8 cellular contexts compared by ENCODE assay signal in the genomic region with DNA sequence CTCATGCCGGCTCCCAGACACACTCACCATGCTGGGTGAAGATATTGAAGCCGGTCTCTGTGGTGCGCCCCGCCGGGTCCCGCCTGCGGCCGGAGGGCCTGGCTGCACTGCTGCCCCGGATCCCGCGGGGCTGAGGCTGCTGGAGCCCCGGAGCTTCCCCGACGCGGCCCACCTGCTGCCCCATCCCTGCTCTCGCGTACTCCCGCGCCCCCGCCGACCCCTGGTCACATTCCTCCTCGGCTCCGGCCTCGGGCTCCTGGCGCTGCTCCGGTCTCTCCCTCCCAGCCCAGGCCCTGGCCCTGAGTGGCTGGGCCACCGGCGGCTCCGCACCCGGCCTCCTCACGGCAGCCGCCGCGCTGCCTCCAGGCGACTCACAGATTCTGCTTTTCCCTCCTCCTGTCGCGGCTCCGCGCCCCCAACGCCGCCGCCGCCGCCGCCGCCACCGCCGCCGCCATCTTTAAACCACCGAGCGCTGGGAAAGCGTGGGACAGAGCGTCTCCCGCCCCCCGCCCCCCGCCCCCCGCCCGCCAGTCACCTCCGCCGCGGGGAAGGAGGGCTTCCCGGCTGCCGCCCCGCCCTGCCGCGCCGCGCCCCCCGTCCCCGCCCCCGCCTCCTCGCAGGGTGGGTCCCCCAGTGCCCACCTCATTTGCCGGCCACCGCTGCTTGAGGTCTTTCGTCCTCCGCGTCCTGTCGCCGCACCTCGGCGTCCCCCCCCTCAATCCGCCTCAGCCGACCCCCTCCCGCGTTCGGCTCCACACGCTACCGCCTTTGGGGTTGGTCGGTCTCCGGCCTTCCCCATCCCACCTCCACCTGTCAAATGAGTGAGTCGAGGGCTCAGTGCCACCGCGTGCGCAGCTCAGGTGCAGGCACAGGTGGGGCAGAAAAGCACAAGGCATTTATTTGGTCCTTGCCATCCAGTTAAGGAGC. TPM values are rescaled to one million over a fixed set of nuclear protein-coding genes. Genes with fewer than 3 reads are reported as not detected.
DNase-seq lines count a peak whose midpoint lies in the region; ATAC-seq and TF ChIP-seq lines count a peak whose summit lies in the region.

A gene (minus strand): TSS at position 464 of the 927 bp plus-strand sequence. CDS start 280 bp downstream, at position 184.

- H3K79me2 ChIP-seq in parathyroid adenoma: peaks cover 6% of the 10 kb centered on the region

- TF ChIP-seq CTCF in CD4-positive, alpha-beta T cell (IDR thresholded peaks at IDR 0.05): no peak
- TF ChIP-seq CTCF in RWPE1 (conservative IDR thresholded peaks at IDR 0.05; ENCODE audit: low read depth): no peak
- TF ChIP-seq CTCF in parathyroid adenoma (IDR thresholded peaks at IDR 0.05): no peak
- no peak for TF ChIP-seq CTCF in type B pancreatic cell (conservative IDR thresholded peaks at IDR 0.05)

- H3K36me3 Mint-ChIP-seq in CD4-positive, alpha-beta T cell (ENCODE audit: low read depth): peaks cover 16% of the 10 kb centered on the region
- peaks cover 3% of the 10 kb centered on the region for H3K36me3 Mint-ChIP-seq in activated naive CD4-positive, alpha-beta T cell treated with anti-CD3 and anti-CD28 coated beads, Interleukin-2, amount 10 ng/mL, durations not matched to agents 7 days and 5 days
- peaks cover 14% of the 10 kb centered on the region for H3K36me3 Mint-ChIP-seq in type B pancreatic cell

- POLR2A ChIA-PET in CD4-positive, alpha-beta T cell (lab: Charles Lee): interaction anchor here (0.5 to 1.0 kb wide), 5 partner anchors 23 to 136 kb away, joined by 3 to 5 read pairs (median 4); a partner anchor contains a TSS
- POLR2A ChIA-PET in RWPE1 (lab: Yijun Ruan, JAX; ENCODE audit: low non-redundant PET): no interaction called here

- ATAC-seq in CD4-positive, alpha-beta T cell (ENCODE audit: poor library complexity): peak; percentile 63
- peak; percentile 56 for ATAC-seq in GM19438 (IDR thresholded peaks at IDR 0.05; ENCODE audit: low read depth, unreplicated experiment)

- peaks cover 35% of the 10 kb centered on the region for H3K4me1 Mint-ChIP-seq in CD4-positive, alpha-beta T cell (ENCODE audit: low read depth)
- H3K4me1 Mint-ChIP-seq in activated naive CD4-positive, alpha-beta T cell treated with anti-CD3 and anti-CD28 coated beads, Interleukin-2, amount 10 ng/mL, durations not matched to agents 7 days and 5 days: peaks cover 22% of the 10 kb centered on the region
- peaks cover 26% of the 10 kb centered on the region for H3K4me1 Mint-ChIP-seq in type B pancreatic cell (ENCODE audit: unreplicated experiment)

- H3K9me3 Mint-ChIP-seq in CD4-positive, alpha-beta T cell: no peaks in the 10 kb centered on the region
- H3K9me3 Mint-ChIP-seq in activated naive CD4-positive, alpha-beta T cell treated with anti-CD3 and anti-CD28 coated beads, Interleukin-2, amount 10 ng/mL, durations not matched to agents 7 days and 5 days: no peaks in the 10 kb centered on the region
- no peaks in the 10 kb centered on the region for H3K9me3 Mint-ChIP-seq in type B pancreatic cell

- H3K9me3 ChIP-seq in CD4-positive, alpha-beta T cell (ENCODE audit: control insufficient read depth, low read length): no peaks in the 10 kb centered on the region
- H3K9me3 ChIP-seq in parathyroid adenoma (ENCODE audit: control insufficient read depth, low read length): no peaks in the 10 kb centered on the region

- peak within 1 kb of the TSS; percentile 93 for H3K4me2 ChIP-seq in parathyroid adenoma (ENCODE audit: low read length)

- no peaks in the 10 kb centered on the region for H3K27me3 Mint-ChIP-seq in CD4-positive, alpha-beta T cell
- peaks cover 3% of the 10 kb centered on the region for H3K27me3 Mint-ChIP-seq in activated naive CD4-positive, alpha-beta T cell treated with anti-CD3 and anti-CD28 coated beads, Interleukin-2, amount 10 ng/mL, durations not matched to agents 7 days and 5 days
- no peaks in the 10 kb centered on the region for H3K27me3 Mint-ChIP-seq in type B pancreatic cell

- H3K9ac ChIP-seq in parathyroid adenoma: peak within 1 kb of the TSS; percentile 50

- no peaks in the 10 kb centered on the region for H3K36me3 ChIP-seq in parathyroid adenoma (ENCODE audit: control insufficient read depth, insufficient read depth, low read length)

- intact Hi-C loops in CD4-positive, alpha-beta T cell (cut with DNase I, micrococcal nuclease): loop anchor here (1.0 to 10.0 kb wide), 9 partner anchors 63 to 925 kb away; a partner anchor contains a TSS

- peaks cover 3% of the 10 kb centered on the region for H3K4me1 ChIP-seq in parathyroid adenoma

- H3K4me3 Mint-ChIP-seq in CD4-positive, alpha-beta T cell: peak within 1 kb of the TSS; percentile 98
- peak within 1 kb of the TSS; percentile 92 for H3K4me3 Mint-ChIP-seq in activated naive CD4-positive, alpha-beta T cell treated with anti-CD3 and anti-CD28 coated beads, Interleukin-2, amount 10 ng/mL, durations not matched to agents 7 days and 5 days
- H3K4me3 Mint-ChIP-seq in type B pancreatic cell: peak within 1 kb of the TSS; percentile 95

- H2AFZ ChIP-seq in parathyroid adenoma: peak within 1 kb of the TSS; percentile 89

- peak; percentile 11 to 60 (median 37) for DNase-seq in CD4-positive, alpha-beta T cell
- DNase-seq in HT-29 (ENCODE audit: low spot score): peak; percentile 24
- DNase-seq in RWPE1 (ENCODE audit: low spot score): peak; percentile 67
- peak; percentile 58 for DNase-seq in activated naive CD4-positive, alpha-beta T cell treated with anti-CD3 and anti-CD28 coated beads, Interleukin-2, amount 10 ng/mL, durations not matched to agents 7 days and 5 days
- DNase-seq in glomerular visceral epithelial cell (ENCODE audit: extremely low spot score): peak; percentile 55
- DNase-seq in type B pancreatic cell (ENCODE audit: extremely low spot score, unreplicated experiment): peak; percentile 73

- H3K27me3 ChIP-seq in CD4-positive, alpha-beta T cell (ENCODE audit: control insufficient read depth, insufficient read depth, low read length): no peaks in the 10 kb centered on the region
- no peaks in the 10 kb centered on the region for H3K27me3 ChIP-seq in parathyroid adenoma (ENCODE audit: control insufficient read depth, insufficient read depth, low read length)

- CTCF ChIA-PET in CD4-positive, alpha-beta T cell (lab: Charles Lee): interaction anchor here (1.0 to 1.6 kb wide), 2 partner anchors 64 to 108 kb away, joined by 3 read pairs; no protein-coding TSS in a partner anchor
- CTCF ChIA-PET in RWPE1 (lab: Yijun Ruan, JAX): no interaction called here
- CTCF ChIA-PET in activated naive CD4-positive, alpha-beta T cell treated with anti-CD3 and anti-CD28 coated beads, Interleukin-2, amount 10 ng/mL, durations not matched to agents 7 days and 5 days (lab: Charles Lee): no interaction called here

- peak within 1 kb of the TSS; percentile 70 for H3K4me3 ChIP-seq in parathyroid adenoma (ENCODE audit: low read depth, low read length)

- H3K27ac ChIP-seq in CD4-positive, alpha-beta T cell (ENCODE audit: low read depth, low read length): peak within 1 kb of the TSS; percentile 57
- H3K27ac ChIP-seq in RWPE1 (peak within 1 kb of the TSS; percentile 80), parathyroid adenoma (peak within 1 kb of the TSS; percentile 68)

- peak within 1 kb of the TSS; percentile 82 for H3K27ac Mint-ChIP-seq in CD4-positive, alpha-beta T cell
- peak within 1 kb of the TSS; percentile 79 for H3K27ac Mint-ChIP-seq in activated naive CD4-positive, alpha-beta T cell treated with anti-CD3 and anti-CD28 coated beads, Interleukin-2, amount 10 ng/mL, durations not matched to agents 7 days and 5 days
- peak within 1 kb of the TSS; percentile 82 for H3K27ac Mint-ChIP-seq in type B pancreatic cell

RNA-seq across cellular contexts. Expression of the gene that starts here (rescaled TPM):
- 10 to 100 TPM; 15.8 to 16.4 TPM for total RNA-seq in CD4-positive, alpha-beta T cell
- 2.5 and 4.5 TPM in 2 replicates for total RNA-seq in HT-29 (2014; rRNA removed; shearing (Covaris generic))
- 13.7 and 18.6 TPM in 2 replicates for total RNA-seq in type B pancreatic cell (ENCODE audit: low replicate concordance)

Comparison
In these comparisons a context has a peak if more than half of its experiments do, and no peak if none do; other contexts are left out.
1. Peak in every context shown above with its lines: DNase-seq, ATAC-seq, H3K4me3 ChIP-seq and H3K27ac ChIP-seq.